Comparison of ENCODE assay signal across 1 cellular context in the genomic region with DNA sequence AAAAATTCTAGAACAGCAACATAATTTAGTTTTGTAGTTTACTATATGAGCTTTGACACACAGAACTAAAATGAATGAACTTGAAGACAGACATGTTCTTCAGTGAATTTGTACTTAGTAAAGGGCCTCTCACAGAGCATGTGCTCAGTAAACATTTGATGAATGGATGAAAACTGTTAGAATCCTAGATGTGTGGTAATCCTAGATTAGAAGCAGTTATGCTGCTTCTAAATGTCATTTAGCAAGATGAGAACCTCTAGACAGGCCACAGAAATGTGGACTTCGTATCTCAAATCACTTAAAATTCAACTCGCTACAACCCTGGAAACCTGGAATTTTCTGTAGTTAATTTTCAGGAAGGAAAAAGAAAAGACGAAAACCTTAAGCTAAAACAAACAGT.
TF ChIP-seq lines count a peak whose summit lies in the region.

No MANE protein-coding gene starts in this region.

TF ChIP-seq in GM12878, 131 proteins besides CTCF, POLR2A, EP300 and RAD21:
- TF ChIP-seq CEBPB (IDR thresholded peaks at IDR 0.05; ENCODE audit: borderline replicate concordance in 1 of 2, low read depth in 2 of 2, low read length in 2 of 2) (no peak), RUNX3 (IDR thresholded peaks at IDR 0.05; ENCODE audit: low read length) (no peak), NR2C1 (IDR thresholded peaks at IDR 0.05) (no peak), IRF4 (IDR thresholded peaks at IDR 0.05; ENCODE audit: low read depth, low read length) (no peak), STAT3 (IDR thresholded peaks at IDR 0.05; ENCODE audit: low read depth, low read length) (no peak), BMI1 (IDR thresholded peaks at IDR 0.05; ENCODE audit: borderline replicate concordance) (no peak), RB1 (IDR thresholded peaks at IDR 0.05; ENCODE audit: borderline replicate concordance) (no peak), YBX1 (IDR thresholded peaks at IDR 0.05) (no peak), KAT2A (conservative IDR thresholded peaks at IDR 0.05; ENCODE audit: control insufficient read depth, low read depth, low read length) (no peak), ZNF274 (IDR thresholded peaks at IDR 0.05; ENCODE audit: insufficient read depth, insufficient read length) (no peak), SMAD5 (IDR thresholded peaks at IDR 0.05; ENCODE audit: low read depth) (no peak), SMAD1 (IDR thresholded peaks at IDR 0.05; ENCODE audit: low read depth, partially characterized antibody) (no peak), ZNF207 (IDR thresholded peaks at IDR 0.05; ENCODE audit: borderline replicate concordance) (no peak), MTA2 (IDR thresholded peaks at IDR 0.05; ENCODE audit: low read depth) (no peak), SREBF1 (IDR thresholded peaks at IDR 0.05; ENCODE audit: low read length) (no peak)
- TF ChIP-seq, protein P1, sequence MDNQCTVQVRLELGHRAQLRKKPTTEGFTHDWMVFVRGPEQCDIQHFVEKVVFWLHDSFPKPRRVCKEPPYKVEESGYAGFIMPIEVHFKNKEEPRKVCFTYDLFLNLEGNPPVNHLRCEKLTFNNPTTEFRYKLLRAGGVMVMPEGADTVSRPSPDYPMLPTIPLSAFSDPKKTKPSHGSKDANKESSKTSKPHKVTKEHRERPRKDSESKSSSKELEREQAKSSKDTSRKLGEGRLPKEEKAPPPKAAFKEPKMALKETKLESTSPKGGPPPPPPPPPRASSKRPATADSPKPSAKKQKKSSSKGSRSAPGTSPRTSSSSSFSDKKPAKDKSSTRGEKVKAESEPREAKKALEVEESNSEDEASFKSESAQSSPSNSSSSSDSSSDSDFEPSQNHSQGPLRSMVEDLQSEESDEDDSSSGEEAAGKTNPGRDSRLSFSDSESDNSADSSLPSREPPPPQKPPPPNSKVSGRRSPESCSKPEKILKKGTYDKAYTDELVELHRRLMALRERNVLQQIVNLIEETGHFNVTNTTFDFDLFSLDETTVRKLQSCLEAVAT (IDR thresholded peaks at IDR 0.05): no peak
- TF ChIP-seq, protein P2, sequence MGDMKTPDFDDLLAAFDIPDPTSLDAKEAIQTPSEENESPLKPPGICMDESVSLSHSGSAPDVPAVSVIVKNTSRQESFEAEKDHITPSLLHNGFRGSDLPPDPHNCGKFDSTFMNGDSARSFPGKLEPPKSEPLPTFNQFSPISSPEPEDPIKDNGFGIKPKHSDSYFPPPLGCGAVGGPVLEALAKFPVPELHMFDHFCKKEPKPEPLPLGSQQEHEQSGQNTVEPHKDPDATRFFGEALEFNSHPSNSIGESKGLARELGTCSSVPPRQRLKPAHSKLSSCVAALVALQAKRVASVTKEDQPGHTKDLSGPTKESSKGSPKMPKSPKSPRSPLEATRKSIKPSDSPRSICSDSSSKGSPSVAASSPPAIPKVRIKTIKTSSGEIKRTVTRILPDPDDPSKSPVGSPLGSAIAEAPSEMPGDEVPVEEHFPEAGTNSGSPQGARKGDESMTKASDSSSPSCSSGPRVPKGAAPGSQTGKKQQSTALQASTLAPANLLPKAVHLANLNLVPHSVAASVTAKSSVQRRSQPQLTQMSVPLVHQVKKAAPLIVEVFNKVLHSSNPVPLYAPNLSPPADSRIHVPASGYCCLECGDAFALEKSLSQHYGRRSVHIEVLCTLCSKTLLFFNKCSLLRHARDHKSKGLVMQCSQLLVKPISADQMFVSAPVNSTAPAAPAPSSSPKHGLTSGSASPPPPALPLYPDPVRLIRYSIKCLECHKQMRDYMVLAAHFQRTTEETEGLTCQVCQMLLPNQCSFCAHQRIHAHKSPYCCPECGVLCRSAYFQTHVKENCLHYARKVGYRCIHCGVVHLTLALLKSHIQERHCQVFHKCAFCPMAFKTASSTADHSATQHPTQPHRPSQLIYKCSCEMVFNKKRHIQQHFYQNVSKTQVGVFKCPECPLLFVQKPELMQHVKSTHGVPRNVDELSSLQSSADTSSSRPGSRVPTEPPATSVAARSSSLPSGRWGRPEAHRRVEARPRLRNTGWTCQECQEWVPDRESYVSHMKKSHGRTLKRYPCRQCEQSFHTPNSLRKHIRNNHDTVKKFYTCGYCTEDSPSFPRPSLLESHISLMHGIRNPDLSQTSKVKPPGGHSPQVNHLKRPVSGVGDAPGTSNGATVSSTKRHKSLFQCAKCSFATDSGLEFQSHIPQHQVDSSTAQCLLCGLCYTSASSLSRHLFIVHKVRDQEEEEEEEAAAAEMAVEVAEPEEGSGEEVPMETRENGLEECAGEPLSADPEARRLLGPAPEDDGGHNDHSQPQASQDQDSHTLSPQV (IDR thresholded peaks at IDR 0.05): no peak
TF ChIP-seq in GM12878: peak in this region for 0.
